Comparison of ENCODE assay signal across 9 cellular contexts in genomic region chr5:119343766-119344165, GRCh38. TPM values are rescaled to one million over a fixed set of nuclear protein-coding genes. Genes with fewer than 3 reads are reported as not detected.
DNase-seq lines count a peak whose midpoint lies in the region; ATAC-seq, FAIRE-seq and TF ChIP-seq lines count a peak whose summit lies in the region.
"Had no signal": no experiment of that assay in that cellular context is flagged by ENCODE, and none has a peak within 500 bp of the region (broad histone marks: within the 10 kb centered on the region; RNA-seq: fewer than 3 reads in every experiment).

No MANE protein-coding gene starts in this region.

- no peak for TF ChIP-seq CTCF in mucosa of descending colon (IDR thresholded peaks at IDR 0.05)

- ATAC-seq in HG02763 (IDR thresholded peaks at IDR 0.05; ENCODE audit: unreplicated experiment) = peak; percentile 23
- no peak for ATAC-seq in T-helper 17 cell
- ATAC-seq in mucosa of descending colon = peak; percentile 26
- ATAC-seq in HG03460 (IDR thresholded peaks at IDR 0.05; ENCODE audit: unreplicated experiment) = no peak

- H3K4me3 Mint-ChIP-seq in T-helper 17 cell = peak overlapping the region; percentile 89

- H3K36me3 Mint-ChIP-seq in T-helper 17 cell (ENCODE audit: low read depth) = no peaks in the 10 kb centered on the region

- peaks cover 79% of the 10 kb centered on the region for H3K4me1 Mint-ChIP-seq in T-helper 17 cell

- no peaks in the 10 kb centered on the region for H3K27me3 Mint-ChIP-seq in T-helper 17 cell

- no peaks in the 10 kb centered on the region for H3K9me3 ChIP-seq in T-helper 17 cell (ENCODE audit: control insufficient read depth, low read length, poor library complexity, severe bottlenecking)
- no peaks in the 10 kb centered on the region for H3K9me3 ChIP-seq in mucosa of descending colon

- peak overlapping the region; percentile 99 for H3K27ac Mint-ChIP-seq in T-helper 17 cell

- H3K4me3 ChIP-seq in mucosa of descending colon = no peak overlapping the region
- H3K4me3 ChIP-seq: lung had no signal

- FAIRE-seq in GM12892 (lab: Jason Lieb, UNC) = peak; percentile 88

- H3K36me3 ChIP-seq in mucosa of descending colon (ENCODE audit: low read depth) = no peaks in the 10 kb centered on the region

- DNase-seq in GM12892 (ENCODE audit: insufficient read length) (no peak), T-helper 17 cell (no peak), mucosa of descending colon (no peak), NCI-H187 treated with DMSO at 0.1 percent for 48 hours (lab: John Stamatoyannopoulos, UW) (no peak), inferior parietal cortex (ENCODE audit: extremely low spot score) (no peak), LoVo (ENCODE audit: low spot score) (no peak)

- intact Hi-C loops in mucosa of descending colon (cut with DNase I, micrococcal nuclease) = no loop called here

- no peak for TF ChIP-seq POLR2A in GM12892 (IDR thresholded peaks at IDR 0.05; ENCODE audit: low read depth, low read length)

- H3K4me1 ChIP-seq in mucosa of descending colon (ENCODE audit: low read depth) = no peaks in the 10 kb centered on the region

RNA-seq across cellular contexts. Expression of gene TNFAIP8, which starts 12.1 kb away (rescaled TPM):
- polyA plus RNA-seq in GM12892 (2012; ENCODE audit: missing spikeins) = 104 TPM
- total RNA-seq in T-helper 17 cell (100 to 1,000 TPM; 130 to 140 TPM), mucosa of descending colon (10 to 100 TPM in 2 of 3 donors, 1 to 10 TPM in 1; 8.7 to 15.7 (median 12.3) TPM)

Comparison
In these comparisons a context has a peak if more than half of its experiments do, and no peak if none do; other contexts are left out.
1. ATAC-seq: peak in HG02763 (single experiment) and mucosa of descending colon (single experiment); none in T-helper 17 cell (single experiment) and HG03460 (single experiment).
2. RNA of gene TNFAIP8, which starts 12.1 kb away (total RNA-seq): 130 to 140 TPM in T-helper 17 cell; 8.7 to 15.7 TPM in mucosa of descending colon; every median in the first group is over 4 times any median in the second.